2 cellular contexts compared by ENCODE assay signal in the genomic region with DNA sequence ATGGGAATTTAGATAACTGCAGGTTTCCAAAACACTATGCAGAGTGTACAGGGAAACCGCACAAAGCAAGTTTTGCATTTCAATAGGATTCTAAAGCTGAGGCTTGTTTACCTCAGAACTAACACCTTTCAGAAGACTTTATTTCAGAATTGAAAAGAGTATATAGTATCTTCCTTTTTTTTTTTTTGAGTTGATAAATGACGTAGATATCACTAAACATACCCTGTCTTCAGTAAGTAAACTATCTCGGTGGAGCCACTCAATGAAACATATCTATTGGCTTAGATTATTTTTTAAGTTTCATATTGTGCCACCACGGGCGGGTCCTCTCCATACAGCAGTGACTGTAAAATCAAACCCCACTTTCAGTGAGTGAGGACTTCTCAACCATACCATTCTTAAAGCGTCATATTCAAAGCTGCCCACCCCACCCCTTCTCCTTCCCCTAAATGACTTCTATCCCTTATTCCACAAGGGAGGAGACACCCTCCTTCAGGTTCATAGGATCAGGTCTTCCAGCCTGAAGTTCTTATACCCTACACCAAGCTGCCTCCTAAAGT.
TF ChIP-seq lines count a peak whose summit lies in the region.

No MANE protein-coding gene starts in this region.

TF ChIP-seq in SK-N-SH, 30 proteins besides CTCF, POLR2A, EP300 and RAD21 (continued from another document):
- TF ChIP-seq, protein P1, sequence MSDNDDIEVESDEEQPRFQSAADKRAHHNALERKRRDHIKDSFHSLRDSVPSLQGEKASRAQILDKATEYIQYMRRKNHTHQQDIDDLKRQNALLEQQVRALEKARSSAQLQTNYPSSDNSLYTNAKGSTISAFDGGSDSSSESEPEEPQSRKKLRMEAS (IDR thresholded peaks at IDR 0.05; ENCODE audit: low read depth): no peak
- no peak for TF ChIP-seq NFIC (IDR thresholded peaks at IDR 0.05; ENCODE audit: borderline replicate concordance)

TF ChIP-seq in SK-N-SH treated with all-trans-retinoic acid at 6 μM for 48 hours, 23 proteins besides CTCF, POLR2A, EP300 and RAD21 (continued from another document):
- TF ChIP-seq, protein P2, sequence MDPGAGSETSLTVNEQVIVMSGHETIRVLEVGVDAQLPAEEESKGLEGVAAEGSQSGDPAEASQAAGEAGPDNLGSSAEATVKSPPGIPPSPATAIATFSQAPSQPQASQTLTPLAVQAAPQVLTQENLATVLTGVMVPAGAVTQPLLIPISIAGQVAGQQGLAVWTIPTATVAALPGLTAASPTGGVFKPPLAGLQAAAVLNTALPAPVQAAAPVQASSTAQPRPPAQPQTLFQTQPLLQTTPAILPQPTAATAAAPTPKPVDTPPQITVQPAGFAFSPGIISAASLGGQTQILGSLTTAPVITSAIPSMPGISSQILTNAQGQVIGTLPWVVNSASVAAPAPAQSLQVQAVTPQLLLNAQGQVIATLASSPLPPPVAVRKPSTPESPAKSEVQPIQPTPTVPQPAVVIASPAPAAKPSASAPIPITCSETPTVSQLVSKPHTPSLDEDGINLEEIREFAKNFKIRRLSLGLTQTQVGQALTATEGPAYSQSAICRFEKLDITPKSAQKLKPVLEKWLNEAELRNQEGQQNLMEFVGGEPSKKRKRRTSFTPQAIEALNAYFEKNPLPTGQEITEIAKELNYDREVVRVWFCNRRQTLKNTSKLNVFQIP (CRISPR knock-in tag; IDR thresholded peaks at IDR 0.05; ENCODE audit: borderline replicate concordance, low read depth): no peak
- TF ChIP-seq SNAI2 (CRISPR knock-in tag; IDR thresholded peaks at IDR 0.05) (no peak), BACH2 (CRISPR knock-in tag; IDR thresholded peaks at IDR 0.05; ENCODE audit: borderline replicate concordance) (no peak), ISL1 (CRISPR knock-in tag; IDR thresholded peaks at IDR 0.05) (no peak), ZFP3 (CRISPR knock-in tag; IDR thresholded peaks at IDR 0.05) (no peak), ZFP30 (CRISPR knock-in tag; IDR thresholded peaks at IDR 0.05) (no peak), ARNTL (CRISPR knock-in tag; IDR thresholded peaks at IDR 0.05; ENCODE audit: borderline replicate concordance, low read depth) (no peak), OSR1 (CRISPR knock-in tag; IDR thresholded peaks at IDR 0.05) (no peak), TOX (CRISPR knock-in tag; IDR thresholded peaks at IDR 0.05; ENCODE audit: borderline replicate concordance) (no peak)
